9 cellular contexts compared by ENCODE assay signal in the genomic region with DNA sequence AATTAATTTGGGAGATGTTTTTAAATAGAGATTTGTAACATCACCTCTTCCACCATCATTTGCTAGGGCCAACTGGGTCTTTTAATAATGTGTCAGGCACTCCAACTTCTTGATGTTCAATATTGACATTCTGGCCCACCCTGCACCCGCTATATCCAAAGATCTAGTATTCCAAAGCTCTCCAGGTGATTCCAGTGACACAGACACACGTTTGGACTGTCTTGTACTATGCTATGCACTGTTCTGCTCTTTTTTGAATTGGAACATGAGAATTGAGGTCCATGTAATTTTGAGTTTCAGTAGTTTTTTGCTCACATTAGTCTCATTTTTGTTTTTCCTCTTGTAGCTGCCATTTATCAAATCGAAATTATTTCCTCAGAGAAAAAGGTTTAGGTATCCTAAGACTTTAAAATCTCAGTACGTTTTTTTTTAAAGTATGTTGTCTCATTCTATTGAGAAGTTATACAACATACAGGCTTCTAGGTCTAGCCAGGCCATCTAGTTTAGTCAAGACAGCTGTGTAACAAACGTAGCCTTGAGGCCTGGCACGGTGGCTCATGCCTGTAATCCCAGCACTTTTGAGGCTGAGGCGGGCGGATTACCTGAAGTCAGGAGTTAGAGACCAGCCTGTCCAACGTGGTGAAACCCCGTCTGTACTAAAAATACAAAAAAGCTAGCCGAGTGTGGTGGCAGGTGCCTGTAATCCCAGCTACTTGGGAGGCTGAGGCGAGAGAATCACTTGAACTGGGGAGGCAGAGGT. TPM values are rescaled to one million over a fixed set of nuclear protein-coding genes. Genes with fewer than 3 reads are reported as not detected.
DNase-seq lines count a peak whose midpoint lies in the region; ATAC-seq and TF ChIP-seq lines count a peak whose summit lies in the region.
"Had no signal": no experiment of that assay in that cellular context is flagged by ENCODE, and none has a peak within 500 bp of the region (broad histone marks: within the 10 kb centered on the region; RNA-seq: fewer than 3 reads in every experiment).

No MANE protein-coding gene starts in this region.

- H3K4me3 Mint-ChIP-seq in activated T-helper 2 cell treated with anti-CD3 and anti-CD28 coated beads, Interferon-gamma antibody, Interleukin-2, Interleukin-4, amounts not matched to agents 10 μg/mL and 5 μg/mL and 100 μg/mL, durations not matched to agents 14 hours and 24 hours and 36 hours (ENCODE audit: low read depth): peak overlapping the region; percentile 95
- H3K4me3 Mint-ChIP-seq: activated naive CD4-positive, alpha-beta T cell treated with anti-CD3 and anti-CD28 coated beads, Interleukin-2, amount 50 U/mL, for 24 hours had no signal

- CTCF ChIA-PET in SK-N-SH (lab: Yijun Ruan, JAX): interaction anchor here (1.1 kb wide), 1 partner anchor 42 kb away, joined by 5 read pairs; no protein-coding TSS in a partner anchor

- peaks cover 5% of the 10 kb centered on the region for H3F3A ChIP-seq in SK-N-SH (replicated peaks; ENCODE audit: insufficient read depth)

- ATAC-seq in SK-N-SH treated with all-trans-retinoic acid at 6 μM for 48 hours (no peak), thoracic aorta (ENCODE audit: insufficient number of reproducible peaks, low FRiP score, low read depth) (no peak)

- peak overlapping the region; percentile 82 for H3K4me2 ChIP-seq in SK-N-SH

- H3K9ac ChIP-seq in SK-N-SH: peak overlapping the region; percentile 99; the same call in 1 of the 2 replicates

- WGBS in SK-N-SH (ENCODE audit: low lambda C conversion rate): 91% methylated on average over 12 of the region's 12 CpGs

- H3K36me3 ChIP-seq in SK-N-SH (replicated peaks in 1 of 2; ENCODE audit: control insufficient read depth in 1 of 2, insufficient read depth in 2 of 2, low read length in 1 of 2) (peaks cover 0 to 7% of the 10 kb centered on the region in 2 experiments), thoracic aorta (no peaks in the 10 kb centered on the region)

- POLR2A ChIA-PET in SK-N-SH (lab: Yijun Ruan, JAX): interaction anchor here (0.6 to 1.6 kb wide), 2 partner anchors 27 to 39 kb away, joined by 3 to 9 read pairs; a partner anchor contains a TSS

- H3K27me3 ChIP-seq in SK-N-SH (ENCODE audit: insufficient read depth) (no peaks in the 10 kb centered on the region), layer of hippocampus (ENCODE audit: control insufficient read depth, insufficient read depth, low read length) (no peaks in the 10 kb centered on the region), thoracic aorta (replicated peaks; ENCODE audit: insufficient read depth) (no peaks in the 10 kb centered on the region)

- H3K4me1 Mint-ChIP-seq in activated T-helper 2 cell treated with anti-CD3 and anti-CD28 coated beads, Interferon-gamma antibody, Interleukin-2, Interleukin-4, amounts not matched to agents 10 μg/mL and 5 μg/mL and 100 μg/mL, durations not matched to agents 14 hours and 24 hours and 36 hours (ENCODE audit: low read depth): peaks cover 38% of the 10 kb centered on the region

- no peak for DNase-seq in SK-N-SH
- DNase-seq in activated T-helper 2 cell treated with anti-CD3 and anti-CD28 coated beads, Interferon-gamma antibody, Interleukin-2, Interleukin-4, amounts not matched to agents 10 μg/mL and 5 μg/mL and 100 μg/mL, durations not matched to agents 14 hours and 24 hours and 36 hours (ENCODE audit: low spot score): no peak
- no peak for DNase-seq in thoracic aorta (ENCODE audit: low spot score)
- no peak for DNase-seq in GOT3 (lab: John Stamatoyannopoulos, UW)
- DNase-seq in NK-92 (lab: John Stamatoyannopoulos, UW; ENCODE audit: unreplicated experiment): no peak
- DNase-seq in EL: no peak

- TF ChIP-seq CTCF in SK-N-SH (IDR thresholded peaks at IDR 0.05) (no peak), thoracic aorta (IDR thresholded peaks at IDR 0.05) (no peak)

- H3K9me3 Mint-ChIP-seq in activated T-helper 2 cell treated with anti-CD3 and anti-CD28 coated beads, Interferon-gamma antibody, Interleukin-2, Interleukin-4, amounts not matched to agents 10 μg/mL and 5 μg/mL and 100 μg/mL, durations not matched to agents 14 hours and 24 hours and 36 hours: no peaks in the 10 kb centered on the region
- H3K9me3 Mint-ChIP-seq: activated naive CD4-positive, alpha-beta T cell treated with anti-CD3 and anti-CD28 coated beads, Interleukin-2, amount 50 U/mL, for 24 hours had no signal

- no peaks in the 10 kb centered on the region for H3K9me2 ChIP-seq in SK-N-SH

- H3K4me1 ChIP-seq in SK-N-SH (ENCODE audit: control insufficient read depth in 1 of 2, insufficient read depth in 2 of 2, low read depth in 1 of 2, low read length in 1 of 2) (peaks cover 8 to 9% of the 10 kb centered on the region in 2 experiments), thoracic aorta (ENCODE audit: control insufficient read depth in 1 of 2, low read depth in 2 of 2) (peaks cover 44 to 60% of the 10 kb centered on the region in 2 donors)

- H3K4me3 ChIP-seq in SK-N-SH (ENCODE audit: low read depth in 2 of 2, low read length in 1 of 2): peak overlapping the region; percentile 64 to 73
- peak overlapping the region; percentile 89 for H3K4me3 ChIP-seq in thoracic aorta

- H3K27ac Mint-ChIP-seq in activated T-helper 2 cell treated with anti-CD3 and anti-CD28 coated beads, Interferon-gamma antibody, Interleukin-2, Interleukin-4, amounts not matched to agents 10 μg/mL and 5 μg/mL and 100 μg/mL, durations not matched to agents 14 hours and 24 hours and 36 hours: peak overlapping the region; percentile 98
- H3K27ac Mint-ChIP-seq: activated naive CD4-positive, alpha-beta T cell treated with anti-CD3 and anti-CD28 coated beads, Interleukin-2, amount 50 U/mL, for 24 hours had no signal

- H3K9me3 ChIP-seq in SK-N-SH (no peaks in the 10 kb centered on the region), thoracic aorta (no peaks in the 10 kb centered on the region)

- H2AFZ ChIP-seq in SK-N-SH (ENCODE audit: low read depth): no peak overlapping the region

- no peaks in the 10 kb centered on the region for H3K27me3 Mint-ChIP-seq in activated T-helper 2 cell treated with anti-CD3 and anti-CD28 coated beads, Interferon-gamma antibody, Interleukin-2, Interleukin-4, amounts not matched to agents 10 μg/mL and 5 μg/mL and 100 μg/mL, durations not matched to agents 14 hours and 24 hours and 36 hours (ENCODE audit: low read depth)
- H3K27me3 Mint-ChIP-seq: activated naive CD4-positive, alpha-beta T cell treated with anti-CD3 and anti-CD28 coated beads, Interleukin-2, amount 50 U/mL, for 24 hours had no signal

- H3K79me2 ChIP-seq in SK-N-SH (ENCODE audit: insufficient read depth): peaks cover 84% of the 10 kb centered on the region

- peaks cover 27% of the 10 kb centered on the region for H3K36me3 Mint-ChIP-seq in activated T-helper 2 cell treated with anti-CD3 and anti-CD28 coated beads, Interferon-gamma antibody, Interleukin-2, Interleukin-4, amounts not matched to agents 10 μg/mL and 5 μg/mL and 100 μg/mL, durations not matched to agents 14 hours and 24 hours and 36 hours (ENCODE audit: low read depth)

- H4K20me1 ChIP-seq in SK-N-SH (ENCODE audit: insufficient read depth): no peaks in the 10 kb centered on the region

- no peak for TF ChIP-seq EP300 in SK-N-SH (IDR thresholded peaks at IDR 0.05; ENCODE audit: borderline replicate concordance in 1 of 2, low read depth in 1 of 2, low read length in 1 of 2)

- H3K27ac ChIP-seq in SK-N-SH (ENCODE audit: low read depth in 2 of 2, low read length in 1 of 2) (peak overlapping the region in 1 of 2 experiments; percentile 95; a peak in 1 of 4 replicates), layer of hippocampus (ENCODE audit: low read depth, low read length) (peak overlapping the region; percentile 27), thoracic aorta (peak overlapping the region; percentile 99 to 100)

- intact Hi-C loops in activated T-helper 2 cell treated with anti-CD3 and anti-CD28 coated beads, Interferon-gamma antibody, Interleukin-2, Interleukin-4, amounts not matched to agents 10 μg/mL and 5 μg/mL and 100 μg/mL, durations not matched to agents 14 hours and 24 hours and 36 hours (cut with micrococcal nuclease): loop anchor here (5.0 kb wide), 1 partner anchor 387 kb away; a partner anchor contains a TSS

- no peak for TF ChIP-seq RAD21 in SK-N-SH (IDR thresholded peaks at IDR 0.05; ENCODE audit: low read length)

TF ChIP-seq in SK-N-SH, 30 proteins besides CTCF, POLR2A, EP300 and RAD21 (continues in another document):
- TF ChIP-seq, protein P1, sequence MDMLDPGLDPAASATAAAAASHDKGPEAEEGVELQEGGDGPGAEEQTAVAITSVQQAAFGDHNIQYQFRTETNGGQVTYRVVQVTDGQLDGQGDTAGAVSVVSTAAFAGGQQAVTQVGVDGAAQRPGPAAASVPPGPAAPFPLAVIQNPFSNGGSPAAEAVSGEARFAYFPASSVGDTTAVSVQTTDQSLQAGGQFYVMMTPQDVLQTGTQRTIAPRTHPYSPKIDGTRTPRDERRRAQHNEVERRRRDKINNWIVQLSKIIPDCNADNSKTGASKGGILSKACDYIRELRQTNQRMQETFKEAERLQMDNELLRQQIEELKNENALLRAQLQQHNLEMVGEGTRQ (IDR thresholded peaks at IDR 0.05; ENCODE audit: borderline replicate concordance, low read depth, low read length): no peak
- TF ChIP-seq FOXM1 (IDR thresholded peaks at IDR 0.05; ENCODE audit: low read depth): no peak

TF ChIP-seq in SK-N-SH treated with all-trans-retinoic acid at 6 μM for 48 hours, 23 proteins besides CTCF, POLR2A, EP300 and RAD21 (continues in another document):
- TF ChIP-seq TOX (CRISPR knock-in tag; IDR thresholded peaks at IDR 0.05; ENCODE audit: borderline replicate concordance): no peak
- TF ChIP-seq TCF4 (CRISPR knock-in tag; IDR thresholded peaks at IDR 0.05; ENCODE audit: borderline replicate concordance): no peak
- no peak for TF ChIP-seq BACH2 (CRISPR knock-in tag; IDR thresholded peaks at IDR 0.05; ENCODE audit: borderline replicate concordance)
- no peak for TF ChIP-seq ISL1 (CRISPR knock-in tag; IDR thresholded peaks at IDR 0.05)

RNA-seq across cellular contexts. Expression of a gene that starts 3.1 kb away (rescaled TPM):
- polyA plus RNA-seq in SK-N-SH (2012; rRNA removed): 5.1 and 6.6 TPM in 2 replicates
- polyA plus RNA-seq in SK-N-SH (2012; cell fraction: cytosol; rRNA removed): 5.2 and 6.2 TPM in 2 replicates
- 7.1 and 11.2 TPM in 2 replicates for polyA plus RNA-seq in SK-N-SH (2012; cell fraction: nucleus; rRNA removed)
- total RNA-seq in activated T-helper 2 cell treated with anti-CD3 and anti-CD28 coated beads, Interferon-gamma antibody, Interleukin-2, Interleukin-4, amounts not matched to agents 10 μg/mL and 5 μg/mL and 100 μg/mL, durations not matched to agents 14 hours and 24 hours and 36 hours: 14.2 and 14.4 TPM in 2 replicates
- total RNA-seq in thoracic aorta: 10 to 100 TPM; 16.5 to 18.8 TPM

RNA-seq across cellular contexts. Expression of a gene that starts 39.0 kb away (rescaled TPM):
- polyA plus RNA-seq in SK-N-SH (2012; rRNA removed): 12.7 and 18.2 TPM in 2 replicates
- polyA plus RNA-seq in SK-N-SH (2012; cell fraction: cytosol; rRNA removed): 12.9 and 15.1 TPM in 2 replicates
- polyA plus RNA-seq in SK-N-SH (2012; cell fraction: nucleus; rRNA removed): 11.8 and 12.9 TPM in 2 replicates
- 17.7 and 19.5 TPM in 2 replicates for total RNA-seq in activated T-helper 2 cell treated with anti-CD3 and anti-CD28 coated beads, Interferon-gamma antibody, Interleukin-2, Interleukin-4, amounts not matched to agents 10 μg/mL and 5 μg/mL and 100 μg/mL, durations not matched to agents 14 hours and 24 hours and 36 hours
- 10 to 100 TPM; 26.4 to 33.8 TPM for total RNA-seq in thoracic aorta
